In genomic region chr22:45710469-45710868, GRCh38 we compare ENCODE assay signal across 17 cellular contexts. TPM values are rescaled to one million over a fixed set of nuclear protein-coding genes. Genes with fewer than 3 reads are reported as not detected.
DNase-seq lines count a peak whose midpoint lies in the region; TF ChIP-seq lines count a peak whose summit lies in the region.
"Had no signal": no experiment of that assay in that cellular context is flagged by ENCODE, and none has a peak within 500 bp of the region (broad histone marks: within the 10 kb centered on the region; RNA-seq: fewer than 3 reads in every experiment).

No MANE protein-coding gene starts in this region.

- H3F3A ChIP-seq in GM23248 (ENCODE audit: insufficient read depth) = peaks cover 46% of the 10 kb centered on the region

- no peak for DNase-seq in GM23248
- no peak for DNase-seq in SJSA1 (ENCODE audit: low read depth in 1 of 2, low spot score in 2 of 2)
- no peak for DNase-seq in hepatocyte (ENCODE audit: low spot score)
- no peak for DNase-seq in ovary
- DNase-seq in activated CD4-positive, alpha-beta T cell treated with anti-CD3 and anti-CD28 coated beads for 1 hour = no peak
- DNase-seq: Calu3; CD4-positive, alpha-beta memory T cell; MV-4-11; NCI-H1436; NCI-H2029 treated with DMSO at 0.1 percent for 48 hours; NCI-H2171 treated with DMSO at 0.1 percent for 48 hours; NCI-H446 treated with DMSO at 0.1 percent for 48 hours; NCI-H748 treated with DMSO at 0.1 percent for 48 hours had no signal

- peak overlapping the region; percentile 81 for H3K27ac ChIP-seq in GM23248
- peak overlapping the region; percentile 73 for H3K27ac ChIP-seq in SJSA1
- peak overlapping the region; percentile 28 to 92 for H3K27ac ChIP-seq in liver (ENCODE audit: low read depth in 1 of 2, low read length in 2 of 2)
- no peak overlapping the region for H3K27ac ChIP-seq in hepatocyte
- no peak overlapping the region for H3K27ac ChIP-seq in ovary
- H3K27ac ChIP-seq: HL-60 had no signal

- H2AFZ ChIP-seq in GM23248 (no peak overlapping the region), hepatocyte (no peak overlapping the region)

- TF ChIP-seq POLR2A in ovary (IDR thresholded peaks at IDR 0.05) = no peak

- TF ChIP-seq EP300 in ovary (IDR thresholded peaks at IDR 0.05) = no peak

- H3K9me2 ChIP-seq in GM23248 (ENCODE audit: insufficient read depth) = no peaks in the 10 kb centered on the region
- no peaks in the 10 kb centered on the region for H3K9me2 ChIP-seq in hepatocyte (replicated peaks; ENCODE audit: insufficient read depth)

- peaks cover 87% of the 10 kb centered on the region for H3K79me2 ChIP-seq in GM23248 (ENCODE audit: insufficient read depth)
- peaks cover 57% of the 10 kb centered on the region for H3K79me2 ChIP-seq in hepatocyte

- H4K20me1 ChIP-seq in GM23248 (ENCODE audit: insufficient read depth) = peaks cover 10% of the 10 kb centered on the region; the same call in 1 of the 2 replicates
- peaks cover 8% of the 10 kb centered on the region for H4K20me1 ChIP-seq in hepatocyte (ENCODE audit: insufficient read depth, poor library complexity, severe bottlenecking)

- WGBS in GM23248 (ENCODE audit: low coverage in 1 of 2, low lambda C conversion rate in 2 of 2, missing lambda C conversion rate in 2 of 2), 2 experiments = 93 to 95% methylated on average over 3 of the region's 3 CpGs
- 85% methylated on average over 3 of the region's 3 CpGs for WGBS in liver
- WGBS in hepatocyte (ENCODE audit: low lambda C conversion rate, missing lambda C conversion rate) = 86% methylated on average over 3 of the region's 3 CpGs
- 73 to 80% (median 76%) methylated on average over 3 of the region's 3 CpGs for WGBS in ovary, 3 donors

- H3K9ac ChIP-seq in GM23248 = peak overlapping the region; percentile 33
- no peak overlapping the region for H3K9ac ChIP-seq in liver (ENCODE audit: low read depth in 1 of 2, low read length in 2 of 2)
- no peak overlapping the region for H3K9ac ChIP-seq in skeletal muscle satellite cell (ENCODE audit: low read depth, low read length)

- no peaks in the 10 kb centered on the region for H3K9me3 ChIP-seq in GM23248 (ENCODE audit: low read depth)
- no peaks in the 10 kb centered on the region for H3K9me3 ChIP-seq in SJSA1 (replicated peaks)
- H3K9me3 ChIP-seq in liver (ENCODE audit: control insufficient read depth in 4 of 4, low read length in 3 of 4) = no peaks in the 10 kb centered on the region
- no peaks in the 10 kb centered on the region for H3K9me3 ChIP-seq in skeletal muscle satellite cell (replicated peaks; ENCODE audit: low read length)
- H3K9me3 ChIP-seq in hepatocyte (ENCODE audit: low read depth) = no peaks in the 10 kb centered on the region
- no peaks in the 10 kb centered on the region for H3K9me3 ChIP-seq in ovary
- H3K9me3 ChIP-seq: HAP-1 had no signal

- no peaks in the 10 kb centered on the region for H3K27me3 ChIP-seq in GM23248 (replicated peaks; ENCODE audit: insufficient read depth)
- no peaks in the 10 kb centered on the region for H3K27me3 ChIP-seq in SJSA1 (replicated peaks)
- no peaks in the 10 kb centered on the region for H3K27me3 ChIP-seq in liver (ENCODE audit: control insufficient read depth in 4 of 4, insufficient read depth in 4 of 4, low read length in 3 of 4)
- H3K27me3 ChIP-seq in skeletal muscle satellite cell (ENCODE audit: control insufficient read depth, insufficient read depth, low read length) = no peaks in the 10 kb centered on the region
- no peaks in the 10 kb centered on the region for H3K27me3 ChIP-seq in hepatocyte
- H3K27me3 ChIP-seq in ovary = no peaks in the 10 kb centered on the region

- 0 out of 2 replicates have a peak, but pooled peaks cover 7% of the 10 kb centered on the region for H3K36me3 ChIP-seq in GM23248 (ENCODE audit: low read depth)
- peaks cover 78% of the 10 kb centered on the region for H3K36me3 ChIP-seq in SJSA1
- peaks cover 0 to 7% (median 2%) of the 10 kb centered on the region in 4 donors for H3K36me3 ChIP-seq in liver (ENCODE audit: control insufficient read depth in 4 of 4, insufficient read depth in 3 of 4, low read depth in 1 of 4, low read length in 3 of 4)
- peaks cover 18% of the 10 kb centered on the region for H3K36me3 ChIP-seq in skeletal muscle satellite cell (ENCODE audit: insufficient read depth, low read length)
- H3K36me3 ChIP-seq in hepatocyte (replicated peaks; ENCODE audit: insufficient read depth, low read depth) = no peaks in the 10 kb centered on the region
- H3K36me3 ChIP-seq in ovary = no peaks in the 10 kb centered on the region

- peak overlapping the region; percentile 29 for H3K4me3 ChIP-seq in GM23248
- H3K4me3 ChIP-seq in SJSA1 = no peak overlapping the region
- no peak overlapping the region for H3K4me3 ChIP-seq in liver (ENCODE audit: low read depth in 1 of 3, low read length in 3 of 3)
- no peak overlapping the region for H3K4me3 ChIP-seq in skeletal muscle satellite cell (ENCODE audit: low read length)
- H3K4me3 ChIP-seq in hepatocyte = no peak overlapping the region
- H3K4me3 ChIP-seq in ovary = no peak overlapping the region
- H3K4me3 ChIP-seq: HAP-1 had no signal

- intact Hi-C loops in ovary (cut with DNase I) = no loop called here

- TF ChIP-seq CTCF in liver (IDR thresholded peaks at IDR 0.05; ENCODE audit: low read depth, low read length, missing input control) (no peak), hepatocyte (IDR thresholded peaks at IDR 0.05; ENCODE audit: poor library complexity) (no peak), ovary (IDR thresholded peaks at IDR 0.05) (no peak)

- in situ Hi-C loops in GM23248 (cut with MboI) = no loop called here

- no peak for TF ChIP-seq RAD21 in liver (IDR thresholded peaks at IDR 0.05)

- peak overlapping the region; percentile 70 for H3K4me2 ChIP-seq in GM23248 (ENCODE audit: unreplicated experiment)
- peak overlapping the region; percentile 57 for H3K4me2 ChIP-seq in skeletal muscle satellite cell (ENCODE audit: low read length)
- no peak overlapping the region for H3K4me2 ChIP-seq in hepatocyte

- H3K4me1 ChIP-seq in GM23248 (ENCODE audit: insufficient read depth) (peaks cover 35% of the 10 kb centered on the region), SJSA1 (replicated peaks) (peaks cover 30% of the 10 kb centered on the region), liver (ENCODE audit: control insufficient read depth in 4 of 4, insufficient read depth in 4 of 4, low read length in 3 of 4) (peaks cover 2 to 16% (median 9%) of the 10 kb centered on the region in 4 donors), skeletal muscle satellite cell (ENCODE audit: control insufficient read depth, insufficient read depth, low read length) (peaks cover 32% of the 10 kb centered on the region), hepatocyte (ENCODE audit: insufficient read depth) (peaks cover 3% of the 10 kb centered on the region), ovary (ENCODE audit: insufficient read depth) (no peaks in the 10 kb centered on the region)

TF ChIP-seq in liver, 16 proteins besides CTCF, POLR2A, EP300 and RAD21 (continues in another document):
- TF ChIP-seq YY1 (IDR thresholded peaks at IDR 0.05) (no peak), GABPA (IDR thresholded peaks at IDR 0.05 in 1 of 2, conservative IDR thresholded peaks at IDR 0.05 in 1 of 2) (no peak), MAX (IDR thresholded peaks at IDR 0.05) (no peak), ZBTB33 (IDR thresholded peaks at IDR 0.05) (no peak), TAF1 (conservative IDR thresholded peaks at IDR 0.05) (no peak), ATF3 (IDR thresholded peaks at IDR 0.05) (no peak)

RNA-seq across cellular contexts. Expression of gene ATXN10, which starts 38.8 kb away (rescaled TPM):
- 108 and 109 TPM in 2 replicates for total RNA-seq in GM23248 (2014; rRNA removed; shearing (Covaris generic))
- polyA plus RNA-seq in GM23248 (2016; fragmentation: Nextera tagmentation; extraction: Ambion mirVana) = 211 and 216 TPM in 2 replicates
- total RNA-seq in SJSA1 (2014; rRNA removed; shearing (Covaris generic)) = 192 and 302 TPM in 2 replicates
- 100 to 1,000 TPM in 1 of 2 donors, 10 to 100 TPM in 1; 66.6 to 100 TPM for total RNA-seq in liver
- 10 to 100 TPM; 34.9 to 72.9 TPM for polyA plus RNA-seq in liver
- total RNA-seq in skeletal muscle satellite cell (2012; rRNA removed) = 66.4 and 99.6 TPM in 2 replicates
- total RNA-seq in hepatocyte = 118 and 141 TPM in 2 replicates
- 186 and 196 TPM in 2 replicates for polyA plus RNA-seq in hepatocyte
- 100 to 1,000 TPM; 164 to 241 (median 183) TPM for total RNA-seq in ovary
- 100 to 1,000 TPM in 1 of 2 donors, 10 to 100 TPM in 1; 77.4 to 158 TPM for polyA plus RNA-seq in ovary

Comparison
In these comparisons a context has a peak if more than half of its experiments do, and no peak if none do; other contexts are left out.
1. H3K27ac ChIP-seq: peak in GM23248 (single experiment), SJSA1 (single experiment) and liver (2 of 2); none in hepatocyte (single experiment) and ovary (0 of 2).